1 cellular context compared by ENCODE assay signal in genomic region chr6:112331306-112331705, GRCh38.
TF ChIP-seq lines count a peak whose summit lies in the region.

No MANE protein-coding gene starts in this region.

TF ChIP-seq in SK-N-SH treated with all-trans-retinoic acid at 6 μM for 48 hours, 23 proteins besides CTCF, POLR2A, EP300 and RAD21 (continued from another document):
- TF ChIP-seq, protein P1, sequence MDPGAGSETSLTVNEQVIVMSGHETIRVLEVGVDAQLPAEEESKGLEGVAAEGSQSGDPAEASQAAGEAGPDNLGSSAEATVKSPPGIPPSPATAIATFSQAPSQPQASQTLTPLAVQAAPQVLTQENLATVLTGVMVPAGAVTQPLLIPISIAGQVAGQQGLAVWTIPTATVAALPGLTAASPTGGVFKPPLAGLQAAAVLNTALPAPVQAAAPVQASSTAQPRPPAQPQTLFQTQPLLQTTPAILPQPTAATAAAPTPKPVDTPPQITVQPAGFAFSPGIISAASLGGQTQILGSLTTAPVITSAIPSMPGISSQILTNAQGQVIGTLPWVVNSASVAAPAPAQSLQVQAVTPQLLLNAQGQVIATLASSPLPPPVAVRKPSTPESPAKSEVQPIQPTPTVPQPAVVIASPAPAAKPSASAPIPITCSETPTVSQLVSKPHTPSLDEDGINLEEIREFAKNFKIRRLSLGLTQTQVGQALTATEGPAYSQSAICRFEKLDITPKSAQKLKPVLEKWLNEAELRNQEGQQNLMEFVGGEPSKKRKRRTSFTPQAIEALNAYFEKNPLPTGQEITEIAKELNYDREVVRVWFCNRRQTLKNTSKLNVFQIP (CRISPR knock-in tag; IDR thresholded peaks at IDR 0.05; ENCODE audit: borderline replicate concordance, low read depth), result no peak
